ENCODE assay signal across 9 cellular contexts in the genomic region with DNA sequence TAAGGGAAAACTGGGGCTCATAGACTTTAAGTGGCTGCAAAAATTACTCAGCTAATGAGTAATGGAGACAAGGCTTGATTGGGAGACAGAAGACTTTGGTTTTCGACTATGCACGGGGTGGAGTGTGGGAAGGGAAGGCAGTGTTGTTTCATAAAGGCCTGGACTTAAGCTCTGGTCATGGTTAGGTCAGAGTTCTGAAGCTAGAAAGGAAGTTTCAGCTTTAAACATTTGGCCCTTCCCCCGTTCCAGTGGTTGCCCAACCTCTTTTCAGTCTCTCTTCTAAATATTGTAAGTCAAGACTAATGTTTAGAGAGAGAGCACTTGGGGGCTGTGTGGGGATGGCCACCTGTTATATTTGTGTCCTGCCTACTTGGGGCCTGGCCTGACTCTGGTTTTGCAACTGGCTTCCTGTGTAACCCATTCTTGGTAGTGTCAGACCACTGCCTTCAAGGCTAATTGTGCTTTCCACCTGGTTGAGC. TPM values are rescaled to one million over a fixed set of nuclear protein-coding genes. Genes with fewer than 3 reads are reported as not detected.
DNase-seq lines count a peak whose midpoint lies in the region; ATAC-seq and TF ChIP-seq lines count a peak whose summit lies in the region.
"Had no signal": no experiment of that assay in that cellular context is flagged by ENCODE, and none has a peak within 500 bp of the region (broad histone marks: within the 10 kb centered on the region; RNA-seq: fewer than 3 reads in every experiment).

No MANE protein-coding gene starts in this region.

- no peak overlapping the region for H3K4me3 Mint-ChIP-seq in type B pancreatic cell

- H3K4me3 ChIP-seq in GM12864 (ENCODE audit: low read depth, low read length) (no peak overlapping the region), HL-60 (replicated peaks; ENCODE audit: insufficient read depth, low read length) (no peak overlapping the region), duodenal mucosa (ENCODE audit: low read depth in 1 of 2, low read length in 2 of 2) (no peak overlapping the region), thoracic aorta (peak overlapping the region; percentile 12), HAP-1 (no peak overlapping the region)

- H3K4me1 Mint-ChIP-seq in type B pancreatic cell (ENCODE audit: unreplicated experiment), result no peaks in the 10 kb centered on the region

- H3K27ac ChIP-seq in HL-60 (replicated peaks) (peak overlapping the region; percentile 35), duodenal mucosa (ENCODE audit: low read depth, low read length) (peak overlapping the region; percentile 20), thoracic aorta (peak overlapping the region; percentile 63 to 88)

- peaks cover 8% of the 10 kb centered on the region for H3K9me3 Mint-ChIP-seq in type B pancreatic cell

- DNase-seq in GM12864 (ENCODE audit: low read depth) (peak; percentile 74), HL-60 (ENCODE audit: low read depth in 1 of 2, low spot score in 1 of 2) (peak in 1 of 2 experiments; percentile 64), thoracic aorta (ENCODE audit: low spot score) (no peak), HAP-1 (ENCODE audit: low spot score in 2 of 2) (no peak), GOT3 (lab: John Stamatoyannopoulos, UW) (no peak), type B pancreatic cell (ENCODE audit: extremely low spot score, unreplicated experiment) (no peak)

- H3K36me3 Mint-ChIP-seq in type B pancreatic cell, result peaks cover 3% of the 10 kb centered on the region

- no peaks in the 10 kb centered on the region for H3K27me3 ChIP-seq in HL-60 (ENCODE audit: insufficient read depth, poor library complexity, severe bottlenecking)
- no peaks in the 10 kb centered on the region for H3K27me3 ChIP-seq in duodenal mucosa (ENCODE audit: control insufficient read depth in 1 of 2, insufficient read depth in 2 of 2, low read length in 2 of 2)
- no peaks in the 10 kb centered on the region for H3K27me3 ChIP-seq in thoracic aorta (replicated peaks; ENCODE audit: insufficient read depth)
- H3K27me3 ChIP-seq in HAP-1 (ENCODE audit: low read depth), result no peaks in the 10 kb centered on the region

- in situ Hi-C loops in HAP-1 (cut with MboI; ENCODE audit: low sequenced_read_pairs), result no loop called here

- peak; percentile 89 for ATAC-seq in GM21390 (IDR thresholded peaks at IDR 0.05; ENCODE audit: unreplicated experiment)
- no peak for ATAC-seq in thoracic aorta (ENCODE audit: insufficient number of reproducible peaks, low FRiP score, low read depth)
- ATAC-seq: Panc1 had no signal

- H3K27ac Mint-ChIP-seq in type B pancreatic cell, result no peak overlapping the region

- H3K4me1 ChIP-seq in duodenal mucosa (ENCODE audit: control insufficient read depth in 1 of 2, insufficient read depth in 2 of 2, low read length in 2 of 2), result peaks cover 26 to 28% of the 10 kb centered on the region in 2 donors
- peaks cover 50 to 97% of the 10 kb centered on the region in 2 donors for H3K4me1 ChIP-seq in thoracic aorta (ENCODE audit: control insufficient read depth in 1 of 2, low read depth in 2 of 2)
- no peaks in the 10 kb centered on the region for H3K4me1 ChIP-seq in HAP-1

- H3K9ac ChIP-seq in duodenal mucosa (ENCODE audit: low read depth in 1 of 2, low read length in 2 of 2), result no peak overlapping the region

- TF ChIP-seq CTCF in GM12864 (IDR thresholded peaks at IDR 0.05; ENCODE audit: low read depth, low read length, missing control alignments) (no peak), HL-60 (IDR thresholded peaks at IDR 0.05; ENCODE audit: insufficient read depth, low read length) (no peak), thoracic aorta (IDR thresholded peaks at IDR 0.05) (no peak), type B pancreatic cell (conservative IDR thresholded peaks at IDR 0.05) (no peak)

- H3K36me3 ChIP-seq in duodenal mucosa (ENCODE audit: control insufficient read depth in 1 of 2, insufficient read depth in 2 of 2, low read length in 2 of 2), result no peaks in the 10 kb centered on the region
- H3K36me3 ChIP-seq in thoracic aorta, result no peaks in the 10 kb centered on the region
- no peaks in the 10 kb centered on the region; the same call in 1 of the 2 replicates for H3K36me3 ChIP-seq in HAP-1 (replicated peaks)

- no peaks in the 10 kb centered on the region for H3K27me3 Mint-ChIP-seq in type B pancreatic cell

- no peaks in the 10 kb centered on the region for H3K9me3 ChIP-seq in duodenal mucosa (ENCODE audit: control insufficient read depth in 1 of 2, low read length in 2 of 2)
- no peaks in the 10 kb centered on the region for H3K9me3 ChIP-seq in thoracic aorta
- H3K9me3 ChIP-seq in HAP-1, result no peaks in the 10 kb centered on the region

RNA-seq across cellular contexts. Expression of gene MSN, which starts 21.0 kb away (rescaled TPM):
- total RNA-seq in thoracic aorta (100 to 1,000 TPM; 365 to 428 TPM), type B pancreatic cell (ENCODE audit: low replicate concordance) (16.7 and 80.7 TPM in 2 replicates)

Comparison
In these comparisons a context has a peak if more than half of its experiments do, and no peak if none do; other contexts are left out.
1. H3K27ac ChIP-seq: peak in every context shown above with its lines; median percentile 76 in thoracic aorta; 35 in HL-60; 20 in duodenal mucosa.